1 cellular context compared by ENCODE assay signal in the genomic region with DNA sequence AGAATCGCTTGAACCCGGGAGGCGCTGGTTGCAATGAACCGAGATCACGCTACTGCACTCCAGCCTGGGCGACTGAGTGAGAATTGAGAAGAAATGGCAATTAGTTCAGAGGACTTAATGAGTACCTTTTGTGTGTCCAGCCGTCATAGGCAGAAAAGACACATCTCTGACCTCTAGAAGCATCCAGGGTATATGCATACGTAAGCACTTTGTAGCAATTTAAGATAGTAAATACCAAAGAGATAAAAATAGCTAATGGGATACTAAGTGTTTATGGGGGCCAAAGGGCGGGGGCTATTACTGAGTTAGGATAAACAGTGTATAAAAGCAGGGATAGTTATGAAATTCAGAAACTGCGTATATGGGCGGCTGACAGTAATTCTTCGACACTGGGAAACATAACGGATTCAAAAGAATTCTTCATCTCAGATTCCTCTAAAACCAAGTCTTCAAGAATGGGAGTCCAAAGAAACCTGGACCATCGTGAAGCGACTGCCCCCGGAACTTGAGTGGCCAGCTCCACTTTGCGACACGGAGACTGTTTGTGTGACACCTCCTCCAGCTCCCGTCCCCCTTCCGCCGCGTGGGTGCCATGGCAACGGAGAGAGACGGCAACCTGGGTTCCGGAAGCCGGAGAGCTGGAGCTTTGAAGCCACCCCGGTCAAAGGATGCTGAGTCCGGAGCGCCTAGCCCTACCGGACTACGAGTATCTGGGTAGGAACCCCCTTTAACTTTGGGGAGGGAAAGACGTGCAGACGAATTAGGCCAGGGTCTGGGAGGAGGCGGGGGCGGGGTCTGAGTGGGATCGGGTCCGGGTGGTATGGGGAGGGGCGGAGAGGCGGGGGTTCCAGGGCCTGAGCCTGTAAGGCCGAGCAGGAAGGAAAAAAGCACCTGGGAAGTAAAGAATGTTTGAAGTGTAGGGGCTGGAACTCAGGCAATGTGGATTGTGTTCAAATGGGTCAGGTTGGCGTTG.
TF ChIP-seq lines count a peak whose summit lies in the region.

Gene CSTPP1 (plus strand): TSS at position 624 of the 973 bp plus-strand sequence. CDS start 45 bp downstream, at position 669.

TF ChIP-seq in GM12878, 131 proteins besides CTCF, POLR2A, EP300 and RAD21 (continued from another document and continues in another):
- TF ChIP-seq USF1 (IDR thresholded peaks at IDR 0.05; ENCODE audit: borderline replicate concordance, extremely low read length, insufficient read depth, low read depth, low read length) (no peak), SIN3A (IDR thresholded peaks at IDR 0.05; ENCODE audit: low read depth, low read length) (peak; percentile 74), ZBTB11 (CRISPR knock-in tag; IDR thresholded peaks at IDR 0.05) (peak; percentile 94), RCOR1 (conservative IDR thresholded peaks at IDR 0.05; ENCODE audit: low read depth, low read length) (0 out of 2 replicates have a peak, but pooled peaks have one; percentile 48), NKRF (conservative IDR thresholded peaks at IDR 0.05) (0 out of 2 replicates have a peak, but pooled peaks have one; percentile 39), SIX5 (IDR thresholded peaks at IDR 0.05; ENCODE audit: low read depth, low read length, severe bottlenecking) (peak; percentile 66), SREBF2 (IDR thresholded peaks at IDR 0.05; ENCODE audit: low read length) (no peak), SMC3 (IDR thresholded peaks at IDR 0.05; ENCODE audit: borderline replicate concordance, low read length) (no peak), DPF2 (IDR thresholded peaks at IDR 0.05) (no peak), LARP7 (IDR thresholded peaks at IDR 0.05) (peak; percentile 53), TARDBP (IDR thresholded peaks at IDR 0.05; ENCODE audit: borderline replicate concordance) (peak; percentile 85; the same call in 1 of the 2 replicates), STAT1 (conservative IDR thresholded peaks at IDR 0.05) (peak; percentile 97; the same call in 1 of the 2 replicates), ELK1 (IDR thresholded peaks at IDR 0.05; ENCODE audit: low read depth, low read length) (peak; percentile 80), YY1 (IDR thresholded peaks at IDR 0.05; ENCODE audit: low read depth, low read length) (peak; percentile 87), YBX1 (IDR thresholded peaks at IDR 0.05) (no peak), CBX5 (IDR thresholded peaks at IDR 0.05; ENCODE audit: low read depth) (peak; percentile 94), ZNF207 (IDR thresholded peaks at IDR 0.05; ENCODE audit: borderline replicate concordance) (peak; percentile 73; the same call in 1 of the 2 replicates), TBL1XR1 (IDR thresholded peaks at IDR 0.05; ENCODE audit: low read depth, low read length) (no peak), KDM1A (IDR thresholded peaks at IDR 0.05; ENCODE audit: borderline replicate concordance) (no peak), NFIC (IDR thresholded peaks at IDR 0.05; ENCODE audit: low read depth, low read length) (no peak; the same call in 1 of the 2 replicates), MLLT1 (IDR thresholded peaks at IDR 0.05) (no peak; the same call in 1 of the 2 replicates), ZNF687 (IDR thresholded peaks at IDR 0.05) (0 out of 2 replicates have a peak, but pooled peaks have one; percentile 52), SP1 (IDR thresholded peaks at IDR 0.05; ENCODE audit: low read depth, low read length) (peak; percentile 68), BCLAF1 (IDR thresholded peaks at IDR 0.05) (0 out of 2 replicates have a peak, but pooled peaks have one; percentile 25), NR2C1 (IDR thresholded peaks at IDR 0.05) (peak; percentile 35; the same call in 1 of the 2 replicates), GABPA (IDR thresholded peaks at IDR 0.05; ENCODE audit: low read depth) (peak; percentile 95), HCFC1 (IDR thresholded peaks at IDR 0.05; ENCODE audit: low read length) (peak; percentile 86), IRF4 (IDR thresholded peaks at IDR 0.05; ENCODE audit: low read depth, low read length) (peak; percentile 49; the same call in 1 of the 2 replicates), RELB (IDR thresholded peaks at IDR 0.05; ENCODE audit: low read depth) (peak; percentile 60; the same call in 1 of the 2 replicates)
- TF ChIP-seq, protein P1, sequence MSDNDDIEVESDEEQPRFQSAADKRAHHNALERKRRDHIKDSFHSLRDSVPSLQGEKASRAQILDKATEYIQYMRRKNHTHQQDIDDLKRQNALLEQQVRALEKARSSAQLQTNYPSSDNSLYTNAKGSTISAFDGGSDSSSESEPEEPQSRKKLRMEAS (IDR thresholded peaks at IDR 0.05; ENCODE audit: low read depth, low read length) = peak; percentile 42; the same call in 1 of the 2 replicates
- TF ChIP-seq, protein P2, sequence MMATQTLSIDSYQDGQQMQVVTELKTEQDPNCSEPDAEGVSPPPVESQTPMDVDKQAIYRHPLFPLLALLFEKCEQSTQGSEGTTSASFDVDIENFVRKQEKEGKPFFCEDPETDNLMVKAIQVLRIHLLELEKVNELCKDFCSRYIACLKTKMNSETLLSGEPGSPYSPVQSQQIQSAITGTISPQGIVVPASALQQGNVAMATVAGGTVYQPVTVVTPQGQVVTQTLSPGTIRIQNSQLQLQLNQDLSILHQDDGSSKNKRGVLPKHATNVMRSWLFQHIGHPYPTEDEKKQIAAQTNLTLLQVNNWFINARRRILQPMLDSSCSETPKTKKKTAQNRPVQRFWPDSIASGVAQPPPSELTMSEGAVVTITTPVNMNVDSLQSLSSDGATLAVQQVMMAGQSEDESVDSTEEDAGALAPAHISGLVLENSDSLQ (IDR thresholded peaks at IDR 0.05) = peak; percentile 67
